ENCODE assay signal across 1 cellular context in the genomic region with DNA sequence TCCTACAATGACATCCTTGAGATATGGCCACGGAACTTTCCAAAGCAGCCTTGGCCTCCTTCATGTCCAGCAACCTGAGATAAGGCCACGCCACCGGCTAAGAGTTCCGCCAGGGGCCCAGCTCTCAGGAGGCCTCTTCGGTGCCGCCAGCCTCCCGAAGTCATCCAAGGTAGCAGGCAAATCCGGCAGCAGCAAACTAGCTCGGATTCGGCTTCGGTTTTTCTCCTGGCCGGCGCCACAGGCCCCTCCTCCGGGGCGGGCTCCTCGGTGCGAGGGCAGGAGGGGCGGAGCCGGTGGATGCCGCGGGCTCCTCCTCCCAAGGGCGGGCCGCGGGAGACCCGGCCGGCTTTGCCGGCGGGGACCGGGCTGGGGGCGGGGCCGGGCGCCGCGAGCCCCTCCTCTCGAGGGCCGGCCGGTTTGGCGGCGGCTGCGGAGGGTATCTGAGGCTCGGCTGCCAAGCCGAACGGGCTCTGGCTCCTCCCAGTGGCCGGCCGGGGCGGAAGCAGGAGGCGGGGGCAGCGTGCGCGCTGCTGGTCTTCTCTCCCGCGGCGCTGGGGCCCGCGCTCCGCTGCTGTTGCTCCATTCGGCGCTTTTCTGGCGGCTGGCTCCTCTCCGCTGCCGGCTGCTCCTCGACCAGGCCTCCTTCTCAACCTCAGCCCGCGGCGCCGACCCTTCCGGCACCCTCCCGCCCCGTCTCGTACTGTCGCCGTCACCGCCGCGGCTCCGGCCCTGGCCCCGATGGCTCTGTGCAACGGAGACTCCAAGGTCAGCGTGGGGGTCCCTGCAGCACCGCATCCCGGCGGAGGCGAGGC.
TF ChIP-seq lines count a peak whose summit lies in the region.

TSS of gene GMPS (plus strand) at position 518 of the 812 bp plus-strand sequence. CDS start at position 739, 221 bp downstream.

TF ChIP-seq in HepG2, 621 proteins besides CTCF, POLR2A, EP300 and RAD21 (continued from another document and continues in another):
- TF ChIP-seq TFDP1 (CRISPR knock-in tag; IDR thresholded peaks at IDR 0.05; ENCODE audit: borderline replicate concordance) (no peak), SMYD3 (CRISPR knock-in tag; IDR thresholded peaks at IDR 0.05) (no peak), NFYC (CRISPR knock-in tag; IDR thresholded peaks at IDR 0.05) (no peak), ELF1 (CRISPR knock-in tag; IDR thresholded peaks at IDR 0.05) (peak; percentile 60), KMT2A (CRISPR knock-in tag; IDR thresholded peaks at IDR 0.05) (peak; percentile 88), TERF1 (CRISPR knock-in tag; IDR thresholded peaks at IDR 0.05) (no peak), SOX5 (CRISPR knock-in tag; IDR thresholded peaks at IDR 0.05; ENCODE audit: borderline replicate concordance) (0 out of 2 replicates have a peak, but pooled peaks have one; percentile 7), SPEN (CRISPR knock-in tag; IDR thresholded peaks at IDR 0.05; ENCODE audit: low read depth) (peak; percentile 47; the same call in 1 of the 2 replicates), ZFP37 (CRISPR knock-in tag; IDR thresholded peaks at IDR 0.05; ENCODE audit: borderline replicate concordance) (0 out of 2 replicates have a peak, but pooled peaks have one; percentile 13), NFKBIZ (CRISPR knock-in tag; IDR thresholded peaks at IDR 0.05) (no peak), ZNF878 (CRISPR knock-in tag; IDR thresholded peaks at IDR 0.05) (no peak), NR1H2 (CRISPR knock-in tag; IDR thresholded peaks at IDR 0.05; ENCODE audit: borderline replicate concordance, low read depth) (0 out of 2 replicates have a peak, but pooled peaks have one; percentile 19), ZKSCAN5 (CRISPR knock-in tag; IDR thresholded peaks at IDR 0.05) (no peak), POGK (CRISPR knock-in tag; conservative IDR thresholded peaks at IDR 0.05) (peak; percentile 77; the same call in 1 of the 2 replicates), FLYWCH1 (CRISPR knock-in tag; IDR thresholded peaks at IDR 0.05) (0 out of 2 replicates have a peak, but pooled peaks have one; percentile 23), MTF2 (CRISPR knock-in tag; IDR thresholded peaks at IDR 0.05; ENCODE audit: borderline replicate concordance) (no peak), ZNF737 (CRISPR knock-in tag; IDR thresholded peaks at IDR 0.05; ENCODE audit: borderline replicate concordance) (no peak), PAXIP1 (CRISPR knock-in tag; conservative IDR thresholded peaks at IDR 0.05) (peak; percentile 54), HNRNPK (IDR thresholded peaks at IDR 0.05; ENCODE audit: low read depth, low read length, poor library complexity, severe bottlenecking) (no peak), ZNF724P (CRISPR knock-in tag; IDR thresholded peaks at IDR 0.05; ENCODE audit: borderline replicate concordance) (no peak), U2AF1 (optimal IDR thresholded peaks at IDR 0.05; ENCODE audit: low read depth, low read length) (no peak), ATF7-NPFF (CRISPR knock-in tag; IDR thresholded peaks at IDR 0.05; ENCODE audit: low read depth) (peak; percentile 5; the same call in 1 of the 2 replicates), STAG1 (CRISPR knock-in tag; IDR thresholded peaks at IDR 0.05) (peak; percentile 72), HOXA5 (CRISPR knock-in tag; IDR thresholded peaks at IDR 0.05) (no peak; the same call in 1 of the 2 replicates)
- TF ChIP-seq, protein P1, sequence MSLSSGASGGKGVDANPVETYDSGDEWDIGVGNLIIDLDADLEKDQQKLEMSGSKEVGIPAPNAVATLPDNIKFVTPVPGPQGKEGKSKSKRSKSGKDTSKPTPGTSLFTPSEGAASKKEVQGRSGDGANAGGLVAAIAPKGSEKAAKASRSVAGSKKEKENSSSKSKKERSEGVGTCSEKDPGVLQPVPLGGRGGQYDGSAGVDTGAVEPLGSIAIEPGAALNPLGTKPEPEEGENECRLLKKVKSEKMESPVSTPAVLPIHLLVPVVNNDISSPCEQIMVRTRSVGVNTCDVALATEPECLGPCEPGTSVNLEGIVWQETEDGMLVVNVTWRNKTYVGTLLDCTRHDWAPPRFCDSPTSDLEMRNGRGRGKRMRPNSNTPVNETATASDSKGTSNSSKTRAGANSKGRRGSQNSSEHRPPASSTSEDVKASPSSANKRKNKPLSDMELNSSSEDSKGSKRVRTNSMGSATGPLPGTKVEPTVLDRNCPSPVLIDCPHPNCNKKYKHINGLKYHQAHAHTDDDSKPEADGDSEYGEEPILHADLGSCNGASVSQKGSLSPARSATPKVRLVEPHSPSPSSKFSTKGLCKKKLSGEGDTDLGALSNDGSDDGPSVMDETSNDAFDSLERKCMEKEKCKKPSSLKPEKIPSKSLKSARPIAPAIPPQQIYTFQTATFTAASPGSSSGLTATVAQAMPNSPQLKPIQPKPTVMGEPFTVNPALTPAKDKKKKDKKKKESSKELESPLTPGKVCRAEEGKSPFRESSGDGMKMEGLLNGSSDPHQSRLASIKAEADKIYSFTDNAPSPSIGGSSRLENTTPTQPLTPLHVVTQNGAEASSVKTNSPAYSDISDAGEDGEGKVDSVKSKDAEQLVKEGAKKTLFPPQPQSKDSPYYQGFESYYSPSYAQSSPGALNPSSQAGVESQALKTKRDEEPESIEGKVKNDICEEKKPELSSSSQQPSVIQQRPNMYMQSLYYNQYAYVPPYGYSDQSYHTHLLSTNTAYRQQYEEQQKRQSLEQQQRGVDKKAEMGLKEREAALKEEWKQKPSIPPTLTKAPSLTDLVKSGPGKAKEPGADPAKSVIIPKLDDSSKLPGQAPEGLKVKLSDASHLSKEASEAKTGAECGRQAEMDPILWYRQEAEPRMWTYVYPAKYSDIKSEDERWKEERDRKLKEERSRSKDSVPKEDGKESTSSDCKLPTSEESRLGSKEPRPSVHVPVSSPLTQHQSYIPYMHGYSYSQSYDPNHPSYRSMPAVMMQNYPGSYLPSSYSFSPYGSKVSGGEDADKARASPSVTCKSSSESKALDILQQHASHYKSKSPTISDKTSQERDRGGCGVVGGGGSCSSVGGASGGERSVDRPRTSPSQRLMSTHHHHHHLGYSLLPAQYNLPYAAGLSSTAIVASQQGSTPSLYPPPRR (CRISPR knock-in tag; IDR thresholded peaks at IDR 0.05; ENCODE audit: borderline replicate concordance) = peak; percentile 47; the same call in 1 of the 2 replicates
- TF ChIP-seq, protein P2, sequence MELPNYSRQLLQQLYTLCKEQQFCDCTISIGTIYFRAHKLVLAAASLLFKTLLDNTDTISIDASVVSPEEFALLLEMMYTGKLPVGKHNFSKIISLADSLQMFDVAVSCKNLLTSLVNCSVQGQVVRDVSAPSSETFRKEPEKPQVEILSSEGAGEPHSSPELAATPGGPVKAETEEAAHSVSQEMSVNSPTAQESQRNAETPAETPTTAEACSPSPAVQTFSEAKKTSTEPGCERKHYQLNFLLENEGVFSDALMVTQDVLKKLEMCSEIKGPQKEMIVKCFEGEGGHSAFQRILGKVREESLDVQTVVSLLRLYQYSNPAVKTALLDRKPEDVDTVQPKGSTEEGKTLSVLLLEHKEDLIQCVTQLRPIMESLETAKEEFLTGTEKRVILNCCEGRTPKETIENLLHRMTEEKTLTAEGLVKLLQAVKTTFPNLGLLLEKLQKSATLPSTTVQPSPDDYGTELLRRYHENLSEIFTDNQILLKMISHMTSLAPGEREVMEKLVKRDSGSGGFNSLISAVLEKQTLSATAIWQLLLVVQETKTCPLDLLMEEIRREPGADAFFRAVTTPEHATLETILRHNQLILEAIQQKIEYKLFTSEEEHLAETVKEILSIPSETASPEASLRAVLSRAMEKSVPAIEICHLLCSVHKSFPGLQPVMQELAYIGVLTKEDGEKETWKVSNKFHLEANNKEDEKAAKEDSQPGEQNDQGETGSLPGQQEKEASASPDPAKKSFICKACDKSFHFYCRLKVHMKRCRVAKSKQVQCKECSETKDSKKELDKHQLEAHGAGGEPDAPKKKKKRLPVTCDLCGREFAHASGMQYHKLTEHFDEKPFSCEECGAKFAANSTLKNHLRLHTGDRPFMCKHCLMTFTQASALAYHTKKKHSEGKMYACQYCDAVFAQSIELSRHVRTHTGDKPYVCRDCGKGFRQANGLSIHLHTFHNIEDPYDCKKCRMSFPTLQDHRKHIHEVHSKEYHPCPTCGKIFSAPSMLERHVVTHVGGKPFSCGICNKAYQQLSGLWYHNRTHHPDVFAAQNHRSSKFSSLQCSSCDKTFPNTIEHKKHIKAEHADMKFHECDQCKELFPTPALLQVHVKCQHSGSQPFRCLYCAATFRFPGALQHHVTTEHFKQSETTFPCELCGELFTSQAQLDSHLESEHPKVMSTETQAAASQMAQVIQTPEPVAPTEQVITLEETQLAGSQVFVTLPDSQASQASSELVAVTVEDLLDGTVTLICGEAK (IDR thresholded peaks at IDR 0.05) = no peak
- TF ChIP-seq, protein P2 (CRISPR knock-in tag; IDR thresholded peaks at IDR 0.05) = peak; percentile 18
